In genomic region chr5:38672059-38672791, GRCh38 we compare ENCODE assay signal across 14 cellular contexts.
DNase-seq lines count a peak whose midpoint lies in the region; ATAC-seq, FAIRE-seq and TF ChIP-seq lines count a peak whose summit lies in the region.
"Had no signal": no experiment of that assay in that cellular context is flagged by ENCODE, and none has a peak within 500 bp of the region (broad histone marks: within the 10 kb centered on the region; RNA-seq: fewer than 3 reads in every experiment).

No MANE protein-coding gene starts in this region.

- H2AFZ ChIP-seq in H9 (ENCODE audit: low read length) (no peak overlapping the region), SK-N-SH (ENCODE audit: low read depth) (0 out of 2 replicates have a peak overlapping the region, but pooled peaks have one; percentile 14), hepatocyte (no peak overlapping the region)

- H3K27me3 ChIP-seq in H9 (ENCODE audit: insufficient read depth, low read length) (no peaks in the 10 kb centered on the region), SK-N-SH (ENCODE audit: insufficient read depth) (no peaks in the 10 kb centered on the region), hepatocyte (no peaks in the 10 kb centered on the region), HAP-1 (ENCODE audit: low read depth) (no peaks in the 10 kb centered on the region)
- H3K27me3 ChIP-seq: BLaER1 had no signal

- no peak overlapping the region for H3K14ac ChIP-seq in H9 (ENCODE audit: insufficient read depth, low read length)

- no peak overlapping the region for H2AK5ac ChIP-seq in H9 (ENCODE audit: insufficient read length, low read length)

- ATAC-seq in A549 (peak; percentile 90 to 96), HG03571 (IDR thresholded peaks at IDR 0.05; ENCODE audit: unreplicated experiment) (no peak)
- ATAC-seq: HCT116, T-cell had no signal

- no peak overlapping the region for H4K5ac ChIP-seq in H9 (ENCODE audit: insufficient read length, low read depth, low read length)

- peak overlapping the region; percentile 79 for H3K4me2 ChIP-seq in A549
- H3K4me2 ChIP-seq in H9 (ENCODE audit: insufficient read depth, insufficient read length, low read length): no peak overlapping the region
- no peak overlapping the region for H3K4me2 ChIP-seq in SK-N-SH
- peak overlapping the region; percentile 26 for H3K4me2 ChIP-seq in hepatocyte
- H3K4me2 ChIP-seq: BLaER1 had no signal

- H4K20me1 ChIP-seq in H9 (ENCODE audit: control insufficient read depth, insufficient read depth, insufficient read length) (no peaks in the 10 kb centered on the region), SK-N-SH (ENCODE audit: insufficient read depth) (no peaks in the 10 kb centered on the region), hepatocyte (ENCODE audit: insufficient read depth, poor library complexity, severe bottlenecking) (no peaks in the 10 kb centered on the region)
- H4K20me1 ChIP-seq: BLaER1 had no signal

- H2BK5ac ChIP-seq in H9 (ENCODE audit: insufficient read length, low read length): no peak overlapping the region

- TF ChIP-seq CTCF in A549 (IDR thresholded peaks at IDR 0.05) (no peak), H9 (conservative IDR thresholded peaks at IDR 0.05) (0 out of 3 replicates have a peak, but pooled peaks have one; percentile 12), SK-N-SH (IDR thresholded peaks at IDR 0.05) (no peak), hepatocyte (IDR thresholded peaks at IDR 0.05; ENCODE audit: poor library complexity) (no peak)

- no peaks in the 10 kb centered on the region for H3K9me3 Mint-ChIP-seq in H9

- peak; percentile 48 to 85 for DNase-seq in A549 (ENCODE audit: low read depth in 1 of 2, low spot score in 1 of 2)
- no peak for DNase-seq in H9
- DNase-seq in SK-N-SH: no peak
- peak; percentile 77 for DNase-seq in hepatocyte (ENCODE audit: low spot score)
- DNase-seq in HAP-1 (ENCODE audit: low spot score in 2 of 2): no peak
- DNase-seq in AG20443 (ENCODE audit: low spot score): no peak
- DNase-seq in D341Med (ENCODE audit: low spot score): no peak
- DNase-seq: activated CD4-positive, alpha-beta T cell treated with anti-CD3 and anti-CD28 coated beads, Interleukin-2, amount 50 U/mL, for 48 hours; dermis blood vessel endothelial cell; NCI-H82; T-cell had no signal

- H4K8ac ChIP-seq in H9 (replicated peaks; ENCODE audit: insufficient read length, low read depth, low read length): no peak overlapping the region

- no peak overlapping the region for H3K18ac ChIP-seq in H9 (ENCODE audit: insufficient read length, low read depth, low read length)

- peaks cover 35% of the 10 kb centered on the region for H3K4me1 ChIP-seq in A549
- no peaks in the 10 kb centered on the region for H3K4me1 ChIP-seq in H9 (ENCODE audit: insufficient read depth, low read length)
- H3K4me1 ChIP-seq in SK-N-SH (ENCODE audit: control insufficient read depth in 1 of 2, insufficient read depth in 2 of 2, low read depth in 1 of 2, low read length in 1 of 2): peaks cover 0 to 2% of the 10 kb centered on the region in 2 experiments; a peak in 1 of 4 replicates
- H3K4me1 ChIP-seq in hepatocyte (ENCODE audit: insufficient read depth): peaks cover 14% of the 10 kb centered on the region
- H3K4me1 ChIP-seq in HAP-1: no peaks in the 10 kb centered on the region
- H3K4me1 ChIP-seq: BLaER1 had no signal

- H2BK12ac ChIP-seq in H9 (ENCODE audit: insufficient read length, low read depth, low read length): no peak overlapping the region

- H3K4me3 Mint-ChIP-seq in H9: no peak overlapping the region
- H3K4me3 Mint-ChIP-seq: T-cell had no signal

- H3K27me3 Mint-ChIP-seq in H9 (ENCODE audit: low read depth): no peaks in the 10 kb centered on the region

- no peaks in the 10 kb centered on the region for H3K9me3 ChIP-seq in A549
- H3K9me3 ChIP-seq in H9 (ENCODE audit: control insufficient read depth, low read depth, low read length): no peaks in the 10 kb centered on the region
- no peaks in the 10 kb centered on the region for H3K9me3 ChIP-seq in SK-N-SH
- no peaks in the 10 kb centered on the region for H3K9me3 ChIP-seq in hepatocyte (ENCODE audit: low read depth)
- no peaks in the 10 kb centered on the region for H3K9me3 ChIP-seq in HAP-1

- H2BK120ac ChIP-seq in H9 (ENCODE audit: low read depth, low read length, poor library complexity, severe bottlenecking): no peak overlapping the region

- no peaks in the 10 kb centered on the region for H3F3A ChIP-seq in SK-N-SH (replicated peaks; ENCODE audit: insufficient read depth)

- no peak overlapping the region for H3K4ac ChIP-seq in H9 (ENCODE audit: low read depth, low read length)

- H4K91ac ChIP-seq in H9 (ENCODE audit: insufficient read length, low read depth, low read length): no peak overlapping the region

- TF ChIP-seq RAD21 in A549 (conservative IDR thresholded peaks at IDR 0.05 in 1 of 2, IDR thresholded peaks at IDR 0.05 in 1 of 2) (peak; percentile 11 to 41; a peak in 3 of 5 replicates), SK-N-SH (IDR thresholded peaks at IDR 0.05; ENCODE audit: low read length) (no peak)

- H3K27ac ChIP-seq in A549 (peak overlapping the region; percentile 72 to 73), H9 (ENCODE audit: insufficient read length, low read depth, low read length) (no peak overlapping the region), SK-N-SH (ENCODE audit: low read depth in 2 of 2, low read length in 1 of 2) (peak overlapping the region; percentile 17 to 62; a peak in 2 of 4 replicates), hepatocyte (peak overlapping the region; percentile 83)
- H3K27ac ChIP-seq: BLaER1 had no signal

- no peak for TF ChIP-seq POLR2A in A549 (IDR thresholded peaks at IDR 0.05; ENCODE audit: low read length)

- 46% methylated on average over 5 of the region's 5 CpGs for WGBS in A549 (ENCODE audit: missing lambda C conversion rate)
- WGBS in H9 (ENCODE audit: extremely low coverage, insufficient read length, low lambda C conversion rate): no CpG with 5 or more reads among the region's 5 CpGs
- 60% methylated on average over 5 of the region's 5 CpGs for WGBS in SK-N-SH (ENCODE audit: low lambda C conversion rate)
- WGBS in hepatocyte (ENCODE audit: low lambda C conversion rate, missing lambda C conversion rate): 44% methylated on average over 5 of the region's 5 CpGs

- no peak overlapping the region for H2BK20ac ChIP-seq in H9 (ENCODE audit: low read depth, low read length, poor library complexity, severe bottlenecking)

- FAIRE-seq in A549 (lab: Jason Lieb, UNC): peak; percentile 61

- no peak overlapping the region for H2BK15ac ChIP-seq in H9 (ENCODE audit: low read depth, low read length)

- no peaks in the 10 kb centered on the region for H3K4me1 Mint-ChIP-seq in H9
- H3K4me1 Mint-ChIP-seq: T-cell had no signal

- H3K36me3 ChIP-seq in SK-N-SH (replicated peaks in 1 of 2; ENCODE audit: control insufficient read depth in 1 of 2, insufficient read depth in 2 of 2, low read length in 1 of 2) (no peaks in the 10 kb centered on the region), hepatocyte (replicated peaks; ENCODE audit: insufficient read depth, low read depth) (no peaks in the 10 kb centered on the region), HAP-1 (replicated peaks) (no peaks in the 10 kb centered on the region)
- H3K36me3 ChIP-seq: BLaER1 had no signal

- H3K9me2 ChIP-seq in SK-N-SH (no peaks in the 10 kb centered on the region), hepatocyte (replicated peaks; ENCODE audit: insufficient read depth) (no peaks in the 10 kb centered on the region)

- no peaks in the 10 kb centered on the region for H3K36me3 Mint-ChIP-seq in H9 (ENCODE audit: insufficient read depth in 1 of 3, low read depth in 3 of 3)
- H3K36me3 Mint-ChIP-seq: T-cell had no signal

- H3K79me2 ChIP-seq in H9 (ENCODE audit: insufficient read depth, low read length) (no peaks in the 10 kb centered on the region), SK-N-SH (ENCODE audit: insufficient read depth) (no peaks in the 10 kb centered on the region), hepatocyte (no peaks in the 10 kb centered on the region)

- POLR2A ChIA-PET in A549 (lab: Yijun Ruan, JAX) (interaction anchor here (1.0 kb wide), 1 partner anchor 64 kb away, joined by 3 read pairs; no protein-coding TSS in a partner anchor), SK-N-SH (lab: Yijun Ruan, JAX) (no interaction called here)

- peak in 1 of 2 experiments; percentile 64; a peak in 2 of 5 replicates for TF ChIP-seq EP300 in A549 (IDR thresholded peaks at IDR 0.05)
- peak; percentile 45 to 58; a peak in 2 of 4 replicates for TF ChIP-seq EP300 in SK-N-SH (IDR thresholded peaks at IDR 0.05; ENCODE audit: borderline replicate concordance in 1 of 2, low read depth in 1 of 2, low read length in 1 of 2)

- H3K23ac ChIP-seq in H9 (ENCODE audit: insufficient read length, low read depth, low read length): no peak overlapping the region

- no peaks in the 10 kb centered on the region for H3K79me1 ChIP-seq in H9 (ENCODE audit: insufficient read depth, low read depth, low read length, poor library complexity, severe bottlenecking)

- no peak overlapping the region for H3T11ph ChIP-seq in H9 (ENCODE audit: low read length)

- H3K9ac ChIP-seq in H9 (ENCODE audit: extremely low read depth, insufficient read length, low read length) (no peak overlapping the region), SK-N-SH (no peak overlapping the region)
- H3K9ac ChIP-seq: BLaER1 had no signal

- H3K56ac ChIP-seq in H9 (ENCODE audit: insufficient read length, low read depth, low read length): no peak overlapping the region

- CTCF ChIA-PET in A549 (lab: Yijun Ruan, JAX) (interaction anchor here (1.5 to 6.5 kb wide), 2 partner anchors 122 to 231 kb away, joined by 3 to 27 read pairs; no protein-coding TSS in a partner anchor), SK-N-SH (lab: Yijun Ruan, JAX) (interaction anchor here (2.6 to 3.0 kb wide), 2 partner anchors 137 to 230 kb away, joined by 7 to 8 read pairs; no protein-coding TSS in a partner anchor)

- H3K23me2 ChIP-seq in H9 (ENCODE audit: insufficient read length, low read depth, low read length, poor library complexity, severe bottlenecking): no peaks in the 10 kb centered on the region

- H3K27ac Mint-ChIP-seq in H9: no peak overlapping the region
- H3K27ac Mint-ChIP-seq: T-cell had no signal

- no peak overlapping the region for H3K4me3 ChIP-seq in A549
- no peak overlapping the region for H3K4me3 ChIP-seq in SK-N-SH (ENCODE audit: low read depth in 2 of 2, low read length in 1 of 2)
- H3K4me3 ChIP-seq in hepatocyte: no peak overlapping the region
- no peak overlapping the region for H3K4me3 ChIP-seq in HAP-1
- H3K4me3 ChIP-seq: BLaER1 had no signal

- in situ Hi-C loops in HAP-1 (cut with MboI; ENCODE audit: low sequenced_read_pairs): no loop called here

TF ChIP-seq in A549, 52 proteins besides CTCF, POLR2A, EP300 and RAD21 (continues in another document):
- TF ChIP-seq EHMT2 (IDR thresholded peaks at IDR 0.05; ENCODE audit: low read depth): no peak
- TF ChIP-seq HDAC2 (IDR thresholded peaks at IDR 0.05): no peak
- no peak for TF ChIP-seq MYC (IDR thresholded peaks at IDR 0.05; ENCODE audit: borderline replicate concordance, low read length)
- TF ChIP-seq JUN (IDR thresholded peaks at IDR 0.05): peak; percentile 31 to 41; a peak in 2 of 5 replicates

TF ChIP-seq in SK-N-SH, 30 proteins besides CTCF, POLR2A, EP300 and RAD21 (continues in another document):
- TF ChIP-seq ELF1 (IDR thresholded peaks at IDR 0.05): no peak
- TF ChIP-seq JUND (IDR thresholded peaks at IDR 0.05): peak; percentile 55; the same call in 1 of the 2 replicates

Comparison
In these comparisons a context has a peak if more than half of its experiments do, and no peak if none do; other contexts are left out.
1. DNase-seq: peak in A549 (2 of 2) and hepatocyte (single experiment); none in H9 (single experiment), SK-N-SH (single experiment), HAP-1 (0 of 2), AG20443 (single experiment) and D341Med (single experiment).
2. H3K4me2 ChIP-seq: peak in A549 (single experiment) and hepatocyte (single experiment); none in H9 (single experiment) and SK-N-SH (single experiment).
3. Of the 12 proteins assayed by ChIP-seq in both A549 and SK-N-SH: peak only in A549: MAX, RAD21 and SMC3; only in SK-N-SH: PBX3; in both: FOSL2; in neither: 6; mixed calls (peak in some experiments, not most) for 1.